Comparison of ENCODE assay signal across 8 cellular contexts in genomic region chr3:172140499-172141391, GRCh38.
A peak's percentile ranks its signal among the peaks of the same experiment; 100 is the strongest.
DNase-seq lines count a peak whose midpoint lies in the region; ATAC-seq and TF ChIP-seq lines count a peak whose summit lies in the region.

No MANE protein-coding gene starts in this region.

- peak overlapping the region; percentile 91 for H3K27ac ChIP-seq in PC-3 (ENCODE audit: low read length)

- peaks cover 58% of the 10 kb centered on the region for H3K4me1 ChIP-seq in Caco-2
- peaks cover 74% of the 10 kb centered on the region for H3K4me1 ChIP-seq in PC-3 (ENCODE audit: insufficient read depth, low read length)

- H3K4me3 Mint-ChIP-seq in Caco-2 (ENCODE audit: unreplicated experiment) = peak overlapping the region; percentile 59

- peaks cover 68% of the 10 kb centered on the region for H3K79me2 ChIP-seq in PC-3 (ENCODE audit: low read length)

- ATAC-seq in PC-3 (peak; percentile 65), esophagus mucosa (peak; percentile 88), GM21447 (IDR thresholded peaks at IDR 0.05; ENCODE audit: unreplicated experiment) (no peak)

- DNase-seq in Caco-2 (peak; percentile 86 to 92), PC-3 (peak; percentile 98), non-pigmented ciliary epithelial cell (ENCODE audit: low read depth) (peak; percentile 99), inferior parietal cortex (ENCODE audit: extremely low spot score) (no peak), cerebellar nuclear complex (lab: John Stamatoyannopoulos, UW) (no peak), nucleus accumbens (lab: John Stamatoyannopoulos, UW) (no peak)

- peaks cover 54% of the 10 kb centered on the region for H3K4me1 Mint-ChIP-seq in Caco-2 (ENCODE audit: low read depth, unreplicated experiment)

- H3K9me3 Mint-ChIP-seq in Caco-2 (ENCODE audit: unreplicated experiment) = no peaks in the 10 kb centered on the region

- POLR2A ChIA-PET in Caco-2 (lab: Charles Lee) = interaction anchor here (1.2 kb wide), 1 partner anchor 102 kb away, joined by 3 read pairs; no protein-coding TSS in a partner anchor
- POLR2A ChIA-PET in PC-3 (lab: Charles Lee; ENCODE audit: unreplicated experiment) = no interaction called here

- H3K36me3 ChIP-seq in Caco-2 (ENCODE audit: control insufficient read depth, insufficient read depth, low read length) (no peaks in the 10 kb centered on the region), PC-3 (ENCODE audit: low read depth, low read length) (peaks cover 12% of the 10 kb centered on the region)

- H3K27me3 Mint-ChIP-seq in Caco-2 (ENCODE audit: insufficient read depth, unreplicated experiment) = no peaks in the 10 kb centered on the region

- H3K27me3 ChIP-seq in Caco-2 (replicated peaks; ENCODE audit: control insufficient read depth, insufficient read depth, low read length) (no peaks in the 10 kb centered on the region), PC-3 (ENCODE audit: low read length) (no peaks in the 10 kb centered on the region)

- no peaks in the 10 kb centered on the region for H3K9me3 ChIP-seq in Caco-2
- 0 out of 2 replicates have a peak, but pooled peaks cover 5% of the 10 kb centered on the region for H3K9me3 ChIP-seq in PC-3 (ENCODE audit: low read length)

- H3K4me3 ChIP-seq in Caco-2 (ENCODE audit: low read depth, low read length) (no peak overlapping the region), PC-3 (ENCODE audit: low read length) (peak overlapping the region; percentile 48)

- H3F3A ChIP-seq in PC-3 (ENCODE audit: low read length, unreplicated experiment) = peaks cover 37% of the 10 kb centered on the region

- TF ChIP-seq CTCF in Caco-2 (IDR thresholded peaks at IDR 0.05; ENCODE audit: insufficient read depth in 1 of 2, low read depth in 1 of 2, low read length in 1 of 2, severe bottlenecking in 1 of 2, unreplicated experiment in 1 of 2) = peak in 1 of 2 experiments; percentile 27
- no peak for TF ChIP-seq CTCF in PC-3 (conservative IDR thresholded peaks at IDR 0.05; ENCODE audit: low read depth, low read length)

- peaks cover 25% of the 10 kb centered on the region for H3K36me3 Mint-ChIP-seq in Caco-2 (ENCODE audit: insufficient read depth, unreplicated experiment)

- H3K9me2 ChIP-seq in PC-3 (replicated peaks; ENCODE audit: low read length) = no peaks in the 10 kb centered on the region

- BruUV-seq in Caco-2 (replicated peaks; lab: Mats Ljungman, UMichigan) = no TSS peak
- BruUV-seq in PC-3 (replicated peaks; lab: Mats Ljungman, UMichigan) = TSS peak; percentile 17

- H2AFZ ChIP-seq in PC-3 (ENCODE audit: low read length) = no peak overlapping the region

- peak overlapping the region; percentile 81 for H3K27ac Mint-ChIP-seq in Caco-2 (ENCODE audit: unreplicated experiment)

- intact Hi-C loops in Caco-2 (cut with micrococcal nuclease; ENCODE audit: unreplicated experiment) (loop anchor here (1.0 kb wide), 7 partner anchors 10 to 334 kb away; partner anchors contain the start of gene FNDC3B), PC-3 (cut with micrococcal nuclease) (loop anchor here (2.0 to 5.0 kb wide), 4 partner anchors 62 to 333 kb away; no protein-coding TSS in a partner anchor)

- CTCF ChIA-PET in Caco-2 (lab: Charles Lee) (interaction anchor here (0.6 to 1.1 kb wide), 3 partner anchors 47 to 317 kb away, joined by 3 to 4 read pairs (median 3); no protein-coding TSS in a partner anchor), PC-3 (lab: Charles Lee) (no interaction called here)

- no peaks in the 10 kb centered on the region for H4K20me1 ChIP-seq in PC-3 (ENCODE audit: low read length)

- H3K9ac ChIP-seq in PC-3 (ENCODE audit: low read length) = peak overlapping the region; percentile 61

- H3K4me2 ChIP-seq in PC-3 (ENCODE audit: low read length) = peak overlapping the region; percentile 78

Comparison
In these comparisons a context has a peak if more than half of its experiments do, and no peak if none do; other contexts are left out.
1. DNase-seq: peak in Caco-2 (2 of 2), PC-3 (single experiment) and non-pigmented ciliary epithelial cell (single experiment); none in inferior parietal cortex (single experiment), cerebellar nuclear complex (0 of 2) and nucleus accumbens (0 of 56).